Comparison of ENCODE assay signal across 1 cellular context in genomic region chr16:87056083-87056482, GRCh38.
TF ChIP-seq lines count a peak whose summit lies in the region.

No MANE protein-coding gene starts in this region.

TF ChIP-seq in GM23338, 12 proteins besides CTCF, POLR2A, EP300 and RAD21 (continued from another document):
- TF ChIP-seq ZNF462 (CRISPR knock-in tag; IDR thresholded peaks at IDR 0.05) (no peak), EZH2phosphoT487 (IDR thresholded peaks at IDR 0.05; ENCODE audit: unreplicated experiment) (no peak), STAT1 (IDR thresholded peaks at IDR 0.05; ENCODE audit: unreplicated experiment) (no peak), ZNF331 (CRISPR knock-in tag; IDR thresholded peaks at IDR 0.05; ENCODE audit: low read depth) (no peak), CREB1 (CRISPR knock-in tag; IDR thresholded peaks at IDR 0.05; ENCODE audit: low read depth) (no peak)
